In the genomic region with DNA sequence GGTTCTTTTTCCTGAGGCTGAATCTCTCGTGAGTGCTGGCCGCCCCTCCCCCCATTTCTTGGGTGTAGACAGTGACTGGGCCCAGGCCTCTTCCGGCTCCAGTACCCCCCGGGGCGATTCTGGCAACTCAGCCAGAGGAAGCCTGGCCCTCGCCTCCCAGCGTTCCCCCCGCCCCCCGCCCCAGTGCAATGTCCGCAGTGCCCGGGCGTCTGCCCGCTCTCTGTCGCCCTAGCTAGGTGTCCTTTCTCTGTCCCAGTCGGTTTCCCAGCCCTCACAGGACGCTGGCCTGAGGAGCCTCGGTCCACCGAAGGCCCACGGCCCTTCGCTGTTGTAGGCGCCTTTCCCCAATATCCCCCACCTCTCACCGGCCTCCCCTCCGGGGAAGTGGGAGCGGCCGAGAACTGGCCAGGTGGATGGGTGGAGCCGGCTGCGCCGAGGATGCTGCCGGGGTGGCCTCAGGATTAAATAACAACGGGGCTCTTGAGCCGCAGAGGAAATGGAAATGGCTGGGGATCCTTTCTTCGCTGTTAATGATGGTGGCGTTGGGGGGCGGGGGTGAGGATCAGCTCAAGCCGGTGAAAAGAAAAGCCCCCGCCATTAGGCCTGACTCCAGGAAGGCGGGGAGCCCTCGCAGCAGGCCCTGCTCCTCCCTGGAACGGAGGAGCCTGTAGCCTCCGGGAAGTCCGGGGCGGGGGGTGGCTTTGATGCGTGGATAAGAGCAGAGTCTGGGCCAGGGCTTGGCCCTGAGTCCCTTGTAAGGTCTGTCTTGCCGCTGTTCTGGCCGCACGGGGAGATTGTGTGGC, we compare ENCODE assay signal across 8 cellular contexts. TPM values are rescaled to one million over a fixed set of nuclear protein-coding genes. Genes with fewer than 3 reads are reported as not detected.
A peak's percentile ranks its signal among the peaks of the same experiment; 100 is the strongest.
DNase-seq lines count a peak whose midpoint lies in the region; ATAC-seq and TF ChIP-seq lines count a peak whose summit lies in the region.

No MANE protein-coding gene starts in this region.

- H3K9me3 ChIP-seq in ES-I3 (ENCODE audit: control insufficient read depth, insufficient read depth, low read length), result no peaks in the 10 kb centered on the region

- H3K9me3 Mint-ChIP-seq in activated T-cell treated with anti-CD3 and anti-CD28 coated beads, Interleukin-2, amount 50 U/mL, for 4 hours, result no peaks in the 10 kb centered on the region
- H3K9me3 Mint-ChIP-seq in osteocyte (ENCODE audit: unreplicated experiment), result no peaks in the 10 kb centered on the region

- H3K36me3 ChIP-seq in ES-I3 (ENCODE audit: insufficient read depth, low read length), result peaks cover 20% of the 10 kb centered on the region

- DNase-seq in NCI-H1105 (lab: John Stamatoyannopoulos, UW) (peak; percentile 20), glomerular visceral epithelial cell (ENCODE audit: extremely low spot score) (peak; percentile 91), osteocyte (ENCODE audit: extremely low spot score, unreplicated experiment) (peak; percentile 93)
- no peak for DNase-seq in activated T-cell treated with anti-CD3 and anti-CD28 coated beads, Interleukin-2, amount 50 U/mL, for 4 hours
- DNase-seq in activated CD4-positive, CD25-positive, alpha-beta regulatory T cell treated with anti-CD3 and anti-CD28 coated beads, Interleukin-2, amount 50 U/mL, for 72 hours, result no peak
- DNase-seq in NK-92 treated with Interleukin-12 subunit alpha and Interleukin-12 subunit beta, amount 100 ng/mL, for 24 hours (lab: John Stamatoyannopoulos, UW), result no peak

- ATAC-seq in activated T-cell treated with anti-CD3 and anti-CD28 coated beads, Interleukin-2, amount 50 U/mL, for 4 hours, result no peak
- no peak for ATAC-seq in HG03520 (IDR thresholded peaks at IDR 0.05; ENCODE audit: unreplicated experiment)

- H3K27me3 Mint-ChIP-seq in activated T-cell treated with anti-CD3 and anti-CD28 coated beads, Interleukin-2, amount 50 U/mL, for 4 hours (ENCODE audit: low read depth), result peaks cover 51% of the 10 kb centered on the region
- no peaks in the 10 kb centered on the region for H3K27me3 Mint-ChIP-seq in osteocyte (ENCODE audit: unreplicated experiment)

- H3K4me3 Mint-ChIP-seq in activated T-cell treated with anti-CD3 and anti-CD28 coated beads, Interleukin-2, amount 50 U/mL, for 4 hours, result peak overlapping the region; percentile 85
- H3K4me3 Mint-ChIP-seq in osteocyte (ENCODE audit: unreplicated experiment), result peak overlapping the region; percentile 91

- peaks cover 14% of the 10 kb centered on the region for H3K4me1 ChIP-seq in ES-I3 (ENCODE audit: insufficient read depth, low read length)

- peaks cover 26% of the 10 kb centered on the region for H3K4me1 Mint-ChIP-seq in activated T-cell treated with anti-CD3 and anti-CD28 coated beads, Interleukin-2, amount 50 U/mL, for 4 hours (ENCODE audit: low read depth)
- H3K4me1 Mint-ChIP-seq in osteocyte (ENCODE audit: unreplicated experiment), result peaks cover 63% of the 10 kb centered on the region

- peak overlapping the region; percentile 95 for H3K27ac Mint-ChIP-seq in osteocyte (ENCODE audit: unreplicated experiment)

- no peak for TF ChIP-seq CTCF in osteocyte (IDR thresholded peaks at IDR 0.05)

- H3K9ac ChIP-seq in ES-I3 (ENCODE audit: low read depth, low read length), result peak overlapping the region; percentile 85

- H3K36me3 Mint-ChIP-seq in activated T-cell treated with anti-CD3 and anti-CD28 coated beads, Interleukin-2, amount 50 U/mL, for 4 hours (ENCODE audit: insufficient read depth), result no peaks in the 10 kb centered on the region
- H3K36me3 Mint-ChIP-seq in osteocyte (ENCODE audit: unreplicated experiment), result no peaks in the 10 kb centered on the region

RNA-seq across cellular contexts. Expression of a gene that starts 1.1 kb away (rescaled TPM):
- total RNA-seq in activated T-cell treated with anti-CD3 and anti-CD28 coated beads, Interleukin-2, amount 50 U/mL, for 4 hours, result 1 to 10 TPM; 2.6 to 3.3 (median 3.0) TPM
- total RNA-seq in osteocyte, result 12.0 and 15.6 TPM in 2 replicates

Comparison
In these comparisons a context has a peak if more than half of its experiments do, and no peak if none do; other contexts are left out.
1. DNase-seq: peak in NCI-H1105 (single experiment), glomerular visceral epithelial cell (single experiment) and osteocyte (single experiment); none in activated T-cell treated with anti-CD3 and anti-CD28 coated beads, Interleukin-2, amount 50 U/mL, for 4 hours (single experiment), activated CD4-positive, CD25-positive, alpha-beta regulatory T cell treated with anti-CD3 and anti-CD28 coated beads, Interleukin-2, amount 50 U/mL, for 72 hours (single experiment) and NK-92 treated with Interleukin-12 subunit alpha and Interleukin-12 subunit beta, amount 100 ng/mL, for 24 hours (single experiment).